12 cellular contexts compared by ENCODE assay signal in genomic region chr3:9078561-9079240, GRCh38.
DNase-seq lines count a peak whose midpoint lies in the region; ATAC-seq and TF ChIP-seq lines count a peak whose summit lies in the region.
"Had no signal": no experiment of that assay in that cellular context is flagged by ENCODE, and none has a peak within 500 bp of the region (broad histone marks: within the 10 kb centered on the region; RNA-seq: fewer than 3 reads in every experiment).

No MANE protein-coding gene starts in this region.

- in situ Hi-C loops in brain microvascular endothelial cell (cut with HindIII; ENCODE audit: low pct_ligation_motif_present, low sequenced_read_pairs): no loop called here

- peak; percentile 11 for DNase-seq in activated CD4-positive, alpha-beta T cell treated with anti-CD3 and anti-CD28 coated beads for 48 hours
- DNase-seq in activated CD4-positive, alpha-beta T cell treated with anti-CD3 and anti-CD28 coated beads, Interleukin-2, amount 50 U/mL, for 4 hours: no peak
- DNase-seq in HFFc6 (no peak), brain microvascular endothelial cell (no peak), neural progenitor cell (ENCODE audit: low spot score) (peak; percentile 57), CD14-positive monocyte (ENCODE audit: low spot score) (no peak), body of pancreas (no peak)
- DNase-seq in CD4-positive, alpha-beta T cell: no peak
- DNase-seq: activated T-cell treated with anti-CD3 and anti-CD28 coated beads, Interleukin-2, amount 50 U/mL, for 4 hours; MG63 had no signal

- WGBS in body of pancreas, 2 donors: 61 to 72% methylated on average over 5 of the region's 5 CpGs

- no peaks in the 10 kb centered on the region for H3K36me3 Mint-ChIP-seq in HFFc6 (ENCODE audit: low read depth)
- peaks cover 45% of the 10 kb centered on the region for H3K36me3 Mint-ChIP-seq in neural progenitor cell
- no peaks in the 10 kb centered on the region for H3K36me3 Mint-ChIP-seq in CD14-positive monocyte
- no peaks in the 10 kb centered on the region for H3K36me3 Mint-ChIP-seq in CD4-positive, alpha-beta T cell (ENCODE audit: low read depth)

- peaks cover 17% of the 10 kb centered on the region for H3K4me1 Mint-ChIP-seq in HFFc6 (ENCODE audit: low read depth)
- peaks cover 43% of the 10 kb centered on the region for H3K4me1 Mint-ChIP-seq in neural progenitor cell
- peaks cover 20% of the 10 kb centered on the region for H3K4me1 Mint-ChIP-seq in CD14-positive monocyte
- no peaks in the 10 kb centered on the region for H3K4me1 Mint-ChIP-seq in CD4-positive, alpha-beta T cell (ENCODE audit: low read depth)

- no peak overlapping the region for H3K9ac ChIP-seq in neural progenitor cell

- no peak for TF ChIP-seq POLR2A in body of pancreas (IDR thresholded peaks at IDR 0.05)

- H3K27ac Mint-ChIP-seq in HFFc6 (no peak overlapping the region), neural progenitor cell (peak overlapping the region; percentile 26), CD14-positive monocyte (no peak overlapping the region)
- no peak overlapping the region for H3K27ac Mint-ChIP-seq in CD4-positive, alpha-beta T cell

- H3K4me3 Mint-ChIP-seq in HFFc6: no peak overlapping the region
- no peak overlapping the region for H3K4me3 Mint-ChIP-seq in neural progenitor cell
- no peak overlapping the region for H3K4me3 Mint-ChIP-seq in CD14-positive monocyte
- no peak overlapping the region for H3K4me3 Mint-ChIP-seq in CD4-positive, alpha-beta T cell
- H3K4me3 Mint-ChIP-seq: activated T-cell treated with anti-CD3 and anti-CD28 coated beads, Interleukin-2, amount 50 U/mL, for 4 hours had no signal

- H3K27me3 Mint-ChIP-seq in HFFc6 (ENCODE audit: insufficient read depth) (peaks cover 23% of the 10 kb centered on the region), neural progenitor cell (ENCODE audit: insufficient read depth, low read depth) (peaks cover 10% of the 10 kb centered on the region), CD14-positive monocyte (ENCODE audit: low read depth in 3 of 3) (peaks cover 0 to 2% (median 0%) of the 10 kb centered on the region in 3 donors)
- no peaks in the 10 kb centered on the region for H3K27me3 Mint-ChIP-seq in CD4-positive, alpha-beta T cell

- H3K36me3 ChIP-seq in brain microvascular endothelial cell (replicated peaks) (no peaks in the 10 kb centered on the region), neural progenitor cell (no peaks in the 10 kb centered on the region), body of pancreas (replicated peaks in 1 of 2; ENCODE audit: insufficient read depth in 1 of 2, low read depth in 2 of 2) (no peaks in the 10 kb centered on the region)
- H3K36me3 ChIP-seq: MG63, suprapubic skin had no signal

- no peak overlapping the region for H3K4me2 ChIP-seq in neural progenitor cell

- H3K4me3 ChIP-seq in brain microvascular endothelial cell (ENCODE audit: low read depth, low read length): no peak overlapping the region
- H3K4me3 ChIP-seq in neural progenitor cell: no peak overlapping the region
- H3K4me3 ChIP-seq in body of pancreas: no peak overlapping the region
- H3K4me3 ChIP-seq: MG63, suprapubic skin had no signal

- TF ChIP-seq CTCF in HFFc6 (IDR thresholded peaks at IDR 0.05): peak; percentile 39
- peak; percentile 22 for TF ChIP-seq CTCF in brain microvascular endothelial cell (IDR thresholded peaks at IDR 0.05; ENCODE audit: low read depth, low read length, missing control alignments)
- peak; percentile 30 for TF ChIP-seq CTCF in neural progenitor cell (IDR thresholded peaks at IDR 0.05)
- no peak for TF ChIP-seq CTCF in CD14-positive monocyte (IDR thresholded peaks at IDR 0.05)
- TF ChIP-seq CTCF in body of pancreas (IDR thresholded peaks at IDR 0.05): peak in 2 of 7 experiments; percentile 8 to 11
- TF ChIP-seq CTCF in CD4-positive, alpha-beta T cell (IDR thresholded peaks at IDR 0.05): no peak

- peaks cover 21% of the 10 kb centered on the region for H3K4me1 ChIP-seq in neural progenitor cell
- H3K4me1 ChIP-seq in body of pancreas: no peaks in the 10 kb centered on the region
- H3K4me1 ChIP-seq: suprapubic skin had no signal

- H3K27me3 ChIP-seq in brain microvascular endothelial cell (replicated peaks) (no peaks in the 10 kb centered on the region), neural progenitor cell (no peaks in the 10 kb centered on the region), body of pancreas (no peaks in the 10 kb centered on the region)
- H3K27me3 ChIP-seq in CD4-positive, alpha-beta T cell (ENCODE audit: control insufficient read depth, insufficient read depth, low read length): no peaks in the 10 kb centered on the region
- H3K27me3 ChIP-seq: MG63, suprapubic skin had no signal

- no peaks in the 10 kb centered on the region for H3K9me3 ChIP-seq in neural progenitor cell (ENCODE audit: low read depth)
- no peaks in the 10 kb centered on the region for H3K9me3 ChIP-seq in body of pancreas
- H3K9me3 ChIP-seq in CD4-positive, alpha-beta T cell (ENCODE audit: control insufficient read depth, low read length): no peaks in the 10 kb centered on the region
- H3K9me3 ChIP-seq: MG63, suprapubic skin had no signal

- H3K79me2 ChIP-seq in neural progenitor cell (ENCODE audit: low read depth): no peaks in the 10 kb centered on the region

- ATAC-seq in body of pancreas: no peak
- no peak for ATAC-seq in CD4-positive, alpha-beta T cell (ENCODE audit: poor library complexity)
- ATAC-seq: activated CD4-positive, CD25-positive, alpha-beta regulatory T cell treated with anti-CD3 and anti-CD28 coated beads, Interleukin-2, amount 50 U/mL, for 24 hours; activated T-cell treated with anti-CD3 and anti-CD28 coated beads, Interleukin-2, amount 50 U/mL, for 4 hours had no signal

- H2AFZ ChIP-seq in neural progenitor cell (replicated peaks): no peak overlapping the region

- H4K20me1 ChIP-seq in neural progenitor cell (ENCODE audit: low read depth): no peaks in the 10 kb centered on the region

- CTCF ChIA-PET in CD4-positive, alpha-beta T cell (lab: Charles Lee): no interaction called here

- no peak overlapping the region for H3K27ac ChIP-seq in brain microvascular endothelial cell
- no peak overlapping the region for H3K27ac ChIP-seq in neural progenitor cell
- H3K27ac ChIP-seq in body of pancreas: no peak overlapping the region
- no peak overlapping the region for H3K27ac ChIP-seq in CD4-positive, alpha-beta T cell (ENCODE audit: low read depth, low read length)
- H3K27ac ChIP-seq: suprapubic skin had no signal

- intact Hi-C loops in CD14-positive monocyte (cut with micrococcal nuclease) (no loop called here), body of pancreas (cut with DNase I) (no loop called here)
- intact Hi-C loops in CD4-positive, alpha-beta T cell (cut with DNase I, micrococcal nuclease): no loop called here

- H3K9me3 Mint-ChIP-seq in HFFc6 (no peaks in the 10 kb centered on the region), neural progenitor cell (peaks cover 26% of the 10 kb centered on the region), CD14-positive monocyte (no peaks in the 10 kb centered on the region)
- H3K9me3 Mint-ChIP-seq in CD4-positive, alpha-beta T cell: no peaks in the 10 kb centered on the region
- H3K9me3 Mint-ChIP-seq: activated T-cell treated with anti-CD3 and anti-CD28 coated beads, Interleukin-2, amount 50 U/mL, for 4 hours had no signal

- H3F3A ChIP-seq in neural progenitor cell (ENCODE audit: low read depth): no peaks in the 10 kb centered on the region

- POLR2A ChIA-PET in CD4-positive, alpha-beta T cell (lab: Charles Lee): no interaction called here

Comparison
In these comparisons a context has a peak if more than half of its experiments do, and no peak if none do; other contexts are left out.
1. DNase-seq: peak in activated CD4-positive, alpha-beta T cell treated with anti-CD3 and anti-CD28 coated beads for 48 hours (single experiment) and neural progenitor cell (single experiment); none in activated CD4-positive, alpha-beta T cell treated with anti-CD3 and anti-CD28 coated beads, Interleukin-2, amount 50 U/mL, for 4 hours (0 of 2), HFFc6 (single experiment), brain microvascular endothelial cell (single experiment), CD14-positive monocyte (single experiment), body of pancreas (0 of 4) and CD4-positive, alpha-beta T cell (0 of 10).
2. CTCF ChIP-seq: peak in HFFc6 (single experiment), brain microvascular endothelial cell (single experiment) and neural progenitor cell (single experiment); none in CD14-positive monocyte (single experiment) and CD4-positive, alpha-beta T cell (single experiment).